8 cellular contexts compared by ENCODE assay signal in genomic region chr5:398141-398474, GRCh38. TPM values are rescaled to one million over a fixed set of nuclear protein-coding genes. Genes with fewer than 3 reads are reported as not detected.
DNase-seq lines count a peak whose midpoint lies in the region; ATAC-seq, FAIRE-seq and TF ChIP-seq lines count a peak whose summit lies in the region.
"Not testable (repeated sequence)": the region's sequence is repeated elsewhere in the genome, so short reads cannot be mapped to it uniquely, and the experiment has no call there.

No MANE protein-coding gene starts in this region.

- H2AK5ac ChIP-seq in IMR-90 (ENCODE audit: low read depth, low read length), result peak overlapping the region; percentile 100

- peak overlapping the region in 4 of 7 donors; percentile 41 to 91 (median 75) for H3K27ac Mint-ChIP-seq in CD14-positive monocyte

- POLR2A ChIA-PET in IMR-90 (lab: Charles Lee; ENCODE audit: unreplicated experiment); GM12878 (lab: Charles Lee): not testable (repeated sequence)

- not testable (repeated sequence) for H3K9me3 ChIP-seq in IMR-90 (ENCODE audit: control insufficient read depth, insufficient read depth, low read length); GM12878 (replicated peaks; ENCODE audit: control insufficient read depth, insufficient read depth, low read length); fibroblast of lung (ENCODE audit: control insufficient read depth, insufficient read depth, low read depth, low read length); mucosa of descending colon; smooth muscle cell (replicated peaks; ENCODE audit: low read depth)

- TF ChIP-seq CTCF in CD14-positive monocyte (IDR thresholded peaks at IDR 0.05); IMR-90 (conservative IDR thresholded peaks at IDR 0.05; ENCODE audit: low read depth, low read length); GM12878 (IDR thresholded peaks at IDR 0.05 in 2 of 3, conservative IDR thresholded peaks at IDR 0.05 in 1 of 3; ENCODE audit: control insufficient read depth in 2 of 3, extremely low read depth in 1 of 3, insufficient read depth in 1 of 3, low read depth in 3 of 3, low read length in 3 of 3); fibroblast of lung (conservative IDR thresholded peaks at IDR 0.05 in 1 of 2, IDR thresholded peaks at IDR 0.05 in 1 of 2; ENCODE audit: low read depth in 1 of 2, low read length in 2 of 2); mucosa of descending colon (IDR thresholded peaks at IDR 0.05); smooth muscle cell (IDR thresholded peaks at IDR 0.05; ENCODE audit: borderline replicate concordance, insufficient read depth, poor library complexity, severe bottlenecking): not testable (repeated sequence)

- not testable (repeated sequence) for H3K9ac ChIP-seq in IMR-90 (ENCODE audit: low read depth, low read length); GM12878 (ENCODE audit: control insufficient read depth, insufficient read depth, low read length); fibroblast of lung (ENCODE audit: insufficient read depth, low read length)
- peak overlapping the region; percentile 99 for H3K9ac ChIP-seq in smooth muscle cell (ENCODE audit: low read depth)

- peak overlapping the region; percentile 99 for H3K4ac ChIP-seq in IMR-90 (ENCODE audit: low read depth, low read length)

- not testable (repeated sequence) for ATAC-seq in IMR-90 (ENCODE audit: low read depth); GM12878; mucosa of descending colon

- peak overlapping the region; percentile 99 for H4K8ac ChIP-seq in IMR-90 (ENCODE audit: low read depth in 2 of 2, low read length in 2 of 2)

- peaks cover 53% of the 10 kb centered on the region for H3K4me1 ChIP-seq in IMR-90 (ENCODE audit: control insufficient read depth, insufficient read depth, low read length)
- peaks cover 55% of the 10 kb centered on the region for H3K4me1 ChIP-seq in GM12878 (ENCODE audit: control insufficient read depth, insufficient read depth, low read length)
- H3K4me1 ChIP-seq in fibroblast of lung (ENCODE audit: control insufficient read depth, extremely low read depth, insufficient read depth, low read length), result peaks cover 47% of the 10 kb centered on the region
- not testable (repeated sequence) for H3K4me1 ChIP-seq in mucosa of descending colon (ENCODE audit: low read depth); urinary bladder (ENCODE audit: insufficient read depth)
- H3K4me1 ChIP-seq in smooth muscle cell (ENCODE audit: low read depth), result peaks cover 24% of the 10 kb centered on the region

- H3K14ac ChIP-seq in IMR-90 (replicated peaks; ENCODE audit: low read depth, low read length), result peak overlapping the region; percentile 95

- 98% methylated on average over 11 of the region's 15 CpGs; no CpG with 5 or more reads in 1 of the 2 experiments for WGBS in IMR-90 (ENCODE audit: extremely low coverage in 2 of 2, insufficient read length in 1 of 2), 2 experiments
- 95% methylated on average over 15 of the region's 15 CpGs for WGBS in GM12878 (ENCODE audit: insufficient coverage, insufficient replicate concordance, low lambda C conversion rate, missing lambda C conversion rate)
- 99% methylated on average over 15 of the region's 15 CpGs for WGBS in smooth muscle cell (ENCODE audit: low lambda C conversion rate)
- WGBS in urinary bladder, result 90% methylated on average over 15 of the region's 15 CpGs

- H4K5ac ChIP-seq in IMR-90 (ENCODE audit: low read depth, low read length), result peak overlapping the region; percentile 98

- peak overlapping the region; percentile 99 for H2BK120ac ChIP-seq in IMR-90 (ENCODE audit: low read depth, low read length)

- peaks cover 19% of the 10 kb centered on the region for H3K4me1 Mint-ChIP-seq in CD14-positive monocyte

- not testable (repeated sequence) for BruUV-seq in IMR-90 (replicated peaks; lab: Mats Ljungman, UMichigan); GM12878 (replicated peaks; lab: Mats Ljungman, UMichigan)

- TF ChIP-seq EP300 in GM12878 (IDR thresholded peaks at IDR 0.05; ENCODE audit: borderline replicate concordance in 1 of 2, control insufficient read depth in 1 of 2, low read depth in 2 of 2, low read length in 2 of 2), result not testable (repeated sequence)

- H3K9me3 Mint-ChIP-seq in CD14-positive monocyte, result not testable (repeated sequence)

- dilution Hi-C loops in IMR-90 (cut with HindIII; ENCODE audit: low sequenced_read_pairs, unreplicated experiment), result not testable (repeated sequence)

- H4K91ac ChIP-seq in IMR-90 (ENCODE audit: insufficient read depth, low read depth, low read length), result peak overlapping the region; percentile 100

- not testable (repeated sequence) for H2AK9ac ChIP-seq in IMR-90 (replicated peaks; ENCODE audit: low read depth, low read length, poor library complexity)

- RAD21 ChIA-PET in GM12878 (lab: Charles Lee; ENCODE audit: unreplicated experiment), result not testable (repeated sequence)

- H3K79me1 ChIP-seq in IMR-90 (ENCODE audit: low read depth in 1 of 2, low read length in 2 of 2), result peaks cover 30 to 63% of the 10 kb centered on the region in 2 experiments

- H3K36me3 Mint-ChIP-seq in CD14-positive monocyte, result not testable (repeated sequence)

- in situ Hi-C loops in IMR-90 (cut with MboI; ENCODE audit: low sequenced_read_pairs); GM12878 (cut with MboI): not testable (repeated sequence)

- CTCF ChIA-PET in IMR-90 (lab: Yijun Ruan, JAX), result not testable (repeated sequence)
- CTCF ChIA-PET in GM12878 (lab: Yijun Ruan, JAX), result interaction anchor here (1.5 kb wide), 1 partner anchor 26 kb away, joined by 3 read pairs; no protein-coding TSS in a partner anchor

- H3K4me2 ChIP-seq in IMR-90 (ENCODE audit: low read depth, low read length); GM12878 (ENCODE audit: control insufficient read depth, insufficient read depth); fibroblast of lung (ENCODE audit: extremely low read depth, insufficient read depth, low read length); smooth muscle cell: not testable (repeated sequence)

- H3K9me1 ChIP-seq in IMR-90 (ENCODE audit: insufficient read depth, low read length), result peaks cover 32% of the 10 kb centered on the region

- SMC1A ChIA-PET in GM12878 (lab: Charles Lee; ENCODE audit: uncharacterized antibody, unreplicated experiment), result not testable (repeated sequence)

- H3K18ac ChIP-seq in IMR-90 (ENCODE audit: low read depth, low read length), result peak overlapping the region; percentile 96

- DNase-seq in CD14-positive monocyte (ENCODE audit: low spot score); IMR-90; GM12878 (ENCODE audit: low read depth, low spot score); fibroblast of lung (ENCODE audit: low read depth in 2 of 2); smooth muscle cell (lab: John Stamatoyannopoulos, UW; ENCODE audit: unreplicated experiment): not testable (repeated sequence)
- peak; percentile 28 for DNase-seq in activated CD4-positive, CD25-positive, alpha-beta regulatory T cell treated with anti-CD3 and anti-CD28 coated beads, Interleukin-2, amount 50 U/mL, for 72 hours
- peak in 2 of 3 donors; percentile 10 to 30 for DNase-seq in mucosa of descending colon

- not testable (repeated sequence) for H4K20me1 ChIP-seq in IMR-90 (ENCODE audit: insufficient read depth, low read length); GM12878 (ENCODE audit: control insufficient read depth, insufficient read depth); fibroblast of lung (ENCODE audit: control insufficient read depth, extremely low read depth, insufficient read depth, low read length); smooth muscle cell (ENCODE audit: low read depth)

- FAIRE-seq in GM12878 (lab: Jason Lieb, UNC), result not testable (repeated sequence)

- H3K36me3 ChIP-seq in IMR-90 (ENCODE audit: control insufficient read depth, insufficient read depth, low read length), result peaks cover 14% of the 10 kb centered on the region
- peaks cover 3 to 20% of the 10 kb centered on the region in 2 experiments; a peak in 3 of 4 replicates for H3K36me3 ChIP-seq in GM12878 (ENCODE audit: control insufficient read depth in 2 of 2, insufficient read depth in 2 of 2, low read length in 1 of 2)
- not testable (repeated sequence) for H3K36me3 ChIP-seq in fibroblast of lung (ENCODE audit: control insufficient read depth, insufficient read depth, low read length); mucosa of descending colon (ENCODE audit: low read depth); smooth muscle cell (ENCODE audit: low read depth); urinary bladder (ENCODE audit: insufficient read depth)

- peak overlapping the region; percentile 100 for H2BK5ac ChIP-seq in IMR-90 (ENCODE audit: low read depth, low read length, poor library complexity, severe bottlenecking)

- peak overlapping the region; percentile 93 for H2BK20ac ChIP-seq in IMR-90 (ENCODE audit: low read depth, low read length)

- not testable (repeated sequence) for TF ChIP-seq POLR2A in IMR-90 (IDR thresholded peaks at IDR 0.05; ENCODE audit: low read depth, low read length); GM12878 (IDR thresholded peaks at IDR 0.05; ENCODE audit: low read depth, low read length)

- H3K56ac ChIP-seq in IMR-90 (ENCODE audit: extremely low read depth, insufficient read depth, low read length), result not testable (repeated sequence)

- H3K4me3 ChIP-seq in IMR-90 (ENCODE audit: insufficient read depth, low read depth, low read length); GM12878; fibroblast of lung (replicated peaks in 1 of 4; ENCODE audit: control extremely low read depth in 1 of 4, insufficient read depth in 1 of 4, low read depth in 3 of 4, low read length in 4 of 4); mucosa of descending colon; smooth muscle cell; urinary bladder (ENCODE audit: low read depth, low read length): not testable (repeated sequence)

- H3K4me3 Mint-ChIP-seq in CD14-positive monocyte, result not testable (repeated sequence)

- H3K27me3 Mint-ChIP-seq in CD14-positive monocyte (ENCODE audit: low read depth in 3 of 3), result peaks cover 9 to 16% (median 15%) of the 10 kb centered on the region in 3 donors

- H3K79me2 ChIP-seq in GM12878 (ENCODE audit: control insufficient read depth, insufficient read depth, low read length); fibroblast of lung (ENCODE audit: control insufficient read depth, insufficient read depth, low read length); smooth muscle cell (ENCODE audit: low read depth): not testable (repeated sequence)

- H3K27ac ChIP-seq in IMR-90 (ENCODE audit: insufficient read depth, low read length) (peak overlapping the region; percentile 99), GM12878 (ENCODE audit: control insufficient read depth, insufficient read depth) (peak overlapping the region; percentile 95), fibroblast of lung (ENCODE audit: insufficient read depth, low read length) (peak overlapping the region; percentile 100), smooth muscle cell (ENCODE audit: low read depth) (peak overlapping the region; percentile 100), urinary bladder (ENCODE audit: low read depth) (peak overlapping the region; percentile 81)

- H2AFZ ChIP-seq in IMR-90 (replicated peaks; ENCODE audit: low read length, poor library complexity); GM12878 (ENCODE audit: control insufficient read depth, low read depth, low read length); fibroblast of lung (ENCODE audit: low read length); smooth muscle cell (ENCODE audit: low read depth): not testable (repeated sequence)

- H3K27me3 ChIP-seq in IMR-90 (ENCODE audit: control insufficient read depth, insufficient read depth, low read length); GM12878 (replicated peaks in 1 of 2; ENCODE audit: control insufficient read depth in 2 of 2, insufficient read depth in 2 of 2, low read length in 1 of 2); fibroblast of lung (ENCODE audit: control insufficient read depth, insufficient read depth, low read length); smooth muscle cell (ENCODE audit: low read depth): not testable (repeated sequence)

- H3F3A ChIP-seq in smooth muscle cell (ENCODE audit: low read depth), result peaks cover 23% of the 10 kb centered on the region

- H2BK15ac ChIP-seq in IMR-90 (ENCODE audit: low read depth, low read length), result peak overlapping the region; percentile 99; the same call in 2 of the 3 replicates

- intact Hi-C loops in CD14-positive monocyte (cut with micrococcal nuclease); IMR-90 (cut with micrococcal nuclease); GM12878 (cut with micrococcal nuclease; ENCODE audit: unreplicated experiment); mucosa of descending colon (cut with DNase I, micrococcal nuclease): not testable (repeated sequence)

- peak overlapping the region; percentile 91; the same call in 1 of the 2 replicates for H3K23ac ChIP-seq in IMR-90 (ENCODE audit: low read depth, low read length)

- TF ChIP-seq RAD21 in IMR-90 (IDR thresholded peaks at IDR 0.05; ENCODE audit: low read length); GM12878 (IDR thresholded peaks at IDR 0.05; ENCODE audit: insufficient read depth, low read depth, low read length): not testable (repeated sequence)

RNA-seq across cellular contexts. Expression of gene EXOC3, which starts 44.9 kb away (rescaled TPM):
- polyA plus RNA-seq in CD14-positive monocyte (10 to 100 TPM; 33.2 to 53.8 TPM), IMR-90 (2012; rRNA removed) (34.0 and 35.1 TPM in 2 replicates), GM12878 (2011; rRNA removed) (16.4 and 22.6 TPM in 2 replicates), GM12878 (2014; fragmentation: Illumina TruSeq; extraction: Trizol) (18.5 and 24.8 TPM in 2 replicates), GM12878 (2014; fragmentation: Nextera tagmentation; extraction: Ambion mirVana) (1 to 10 TPM; 1.6 to 7.2 TPM), GM12878 (2014; rRNA removed) (30.5 and 33.2 TPM in 2 replicates), GM12878 (2016; fragmentation: Nextera tagmentation; extraction: Ambion mirVana) (10 to 100 TPM; 52.7 to 53.0 TPM), fibroblast of lung (19.9 and 24.3 TPM in 2 replicates), smooth muscle cell (22.9 and 23.6 TPM in 2 replicates), urinary bladder (61.4 TPM)
- total RNA-seq in IMR-90 (2012; rRNA removed) (47.5 and 50.8 TPM in 2 replicates), GM12878 (2014; rRNA removed) (28.6 and 32.5 TPM in 2 replicates), GM12878 (2014; rRNA removed; fragmentation: Illumina TruSeq; extraction: Trizol) (22.4 and 25.4 TPM in 2 replicates), GM12878 (2021) (48.9 and 50.3 TPM in 2 replicates), fibroblast of lung (34.5 and 36.5 TPM in 2 replicates), mucosa of descending colon (10 to 100 TPM; 67.0 to 89.1 (median 76.8) TPM), smooth muscle cell (22.6 and 30.5 TPM in 2 replicates), urinary bladder (31.7 TPM)
- 15.1 and 18.7 TPM in 2 replicates for polyA plus RNA-seq in IMR-90 (2012; cell fraction: cytosol; rRNA removed)
- 108 and 144 TPM in 2 replicates for polyA plus RNA-seq in IMR-90 (2012; cell fraction: nucleus; rRNA removed; ENCODE audit: low replicate concordance)
- total RNA-seq in GM12878 (2013; cell fraction: nucleolus; rRNA removed), result 139 and 145 TPM in 2 replicates
- 26.9 TPM for polyA plus RNA-seq in GM12878 (2011; ENCODE audit: low read depth)
- 24.5 and 26.9 TPM in 2 replicates for polyA plus RNA-seq in GM12878 (2011; cell fraction: cytosol; rRNA removed)
- polyA plus RNA-seq in GM12878 (2011; cell fraction: nucleus; rRNA removed), result 77.4 and 98.6 TPM in 2 replicates
- polyA plus RNA-seq in GM12878 (2012), result 40.4 and 47.5 TPM in 2 replicates
- 26.3 and 28.8 TPM in 2 replicates for polyA minus RNA-seq in GM12878 (2011; rRNA and poly(A)+ RNA removed)
- 10.8 and 14.6 TPM in 2 replicates for polyA minus RNA-seq in GM12878 (2011; cell fraction: cytosol; rRNA and poly(A)+ RNA removed)
- 21.5 and 30.1 TPM in 2 replicates for polyA minus RNA-seq in GM12878 (2011; cell fraction: nucleus; rRNA and poly(A)+ RNA removed)
- 36.3 and 49.1 TPM in 2 replicates for polyA plus RNA-seq in fibroblast of lung (2012)
- polyA minus RNA-seq in fibroblast of lung (ENCODE audit: low replicate concordance), result 38.8 and 41.0 TPM in 2 replicates
